ENCODE assay signal across 16 cellular contexts in the genomic region with DNA sequence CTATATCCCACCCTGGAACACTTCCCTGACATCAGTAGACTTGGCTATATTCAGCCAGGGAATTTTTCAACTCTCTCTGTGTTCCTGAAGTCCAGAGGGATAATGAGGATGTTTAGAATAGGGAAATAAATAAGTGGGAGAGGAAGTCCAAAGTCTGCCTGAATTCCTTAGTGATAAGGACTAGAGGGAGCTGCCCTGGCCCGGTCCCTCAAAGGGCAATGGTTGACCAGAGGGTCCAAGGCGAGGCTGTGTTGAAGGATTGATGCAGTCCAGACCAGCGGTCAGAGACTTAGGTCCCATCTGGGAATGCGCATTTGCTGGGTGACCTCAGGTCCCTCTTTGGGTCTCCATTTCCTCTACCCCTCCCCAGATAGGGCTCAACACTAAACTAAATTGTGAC.
"Had no signal": no experiment of that assay in that cellular context is flagged by ENCODE, and none has a peak within 500 bp of the region (broad histone marks: within the 10 kb centered on the region; RNA-seq: fewer than 3 reads in every experiment).

No MANE protein-coding gene starts in this region.

- H3K4me3 ChIP-seq: psoas muscle, testis, uterus had no signal

- H3K4me1 ChIP-seq: psoas muscle, testis, uterus had no signal

- H3K27me3 Mint-ChIP-seq: activated CD4-positive, alpha-beta T cell treated with anti-CD3 and anti-CD28 coated beads, Interleukin-2, amount 10 ng/mL, durations not matched to agents 7 days and 5 days; activated naive CD4-positive, alpha-beta T cell treated with anti-CD3 and anti-CD28 coated beads, Interleukin-2, amount 10 ng/mL, durations not matched to agents 7 days and 5 days had no signal

- H3K4me1 Mint-ChIP-seq: nephron had no signal

- H3K36me3 ChIP-seq: brain microvascular endothelial cell, uterus had no signal

- H3K9me3 Mint-ChIP-seq: activated B cell treated with CpG ODN at 0.5 μM for 24 hours; activated CD4-positive, alpha-beta T cell treated with anti-CD3 and anti-CD28 coated beads, Interleukin-2, amount 10 ng/mL, durations not matched to agents 7 days and 5 days; activated naive CD4-positive, alpha-beta T cell treated with anti-CD3 and anti-CD28 coated beads, Interleukin-2, amount 10 ng/mL, durations not matched to agents 7 days and 5 days; activated T-helper 2 cell treated with anti-CD3 and anti-CD28 coated beads, Interferon-gamma antibody, Interleukin-2, Interleukin-4, amounts not matched to agents 10 μg/mL and 5 μg/mL and 100 μg/mL, durations not matched to agents 14 hours and 24 hours and 36 hours; nephron had no signal

- DNase-seq: activated B cell treated with CpG ODN at 0.5 μM for 24 hours; activated CD4-positive, alpha-beta T cell treated with anti-CD3 and anti-CD28 coated beads, Interleukin-2, amount 10 ng/mL, durations not matched to agents 7 days and 5 days; activated CD8-positive, alpha-beta memory T cell treated with anti-CD3 and anti-CD28 coated beads for 24 hours; activated naive CD4-positive, alpha-beta T cell treated with anti-CD3 and anti-CD28 coated beads, Interleukin-2, amount 10 ng/mL, durations not matched to agents 7 days and 5 days; amygdala; brain microvascular endothelial cell; foreskin keratinocyte; occipital lobe; psoas muscle; SK-N-SH; stimulated activated CD4-positive, alpha-beta T cell treated with anti-CD3 and anti-CD28 coated beads, Interleukin-2, amount 100 ng/mL, for 48 hours; stimulated activated naive CD8-positive, alpha-beta T cell treated with anti-CD3 and anti-CD28 coated beads, Interleukin-15, Interleukin-2, amounts not matched to agents 100 U/mL and 50 U/mL, for 24 hours; testis; uterus had no signal

- H3K9me3 ChIP-seq: psoas muscle, SK-N-SH, testis, uterus had no signal

- H3K4me3 Mint-ChIP-seq: activated B cell treated with CpG ODN at 0.5 μM for 24 hours; activated CD4-positive, alpha-beta T cell treated with anti-CD3 and anti-CD28 coated beads, Interleukin-2, amount 10 ng/mL, durations not matched to agents 7 days and 5 days; activated naive CD4-positive, alpha-beta T cell treated with anti-CD3 and anti-CD28 coated beads, Interleukin-2, amount 10 ng/mL, durations not matched to agents 7 days and 5 days; nephron had no signal

- H3K27ac ChIP-seq: brain microvascular endothelial cell, foreskin keratinocyte, psoas muscle, testis, uterus had no signal

- H3K27ac Mint-ChIP-seq: activated B cell treated with CpG ODN at 0.5 μM for 24 hours; activated CD4-positive, alpha-beta T cell treated with anti-CD3 and anti-CD28 coated beads, Interleukin-2, amount 10 ng/mL, durations not matched to agents 7 days and 5 days; activated naive CD4-positive, alpha-beta T cell treated with anti-CD3 and anti-CD28 coated beads, Interleukin-2, amount 10 ng/mL, durations not matched to agents 7 days and 5 days; activated T-helper 2 cell treated with anti-CD3 and anti-CD28 coated beads, Interferon-gamma antibody, Interleukin-2, Interleukin-4, amounts not matched to agents 10 μg/mL and 5 μg/mL and 100 μg/mL, durations not matched to agents 14 hours and 24 hours and 36 hours; nephron had no signal

- H3K27me3 ChIP-seq: foreskin keratinocyte, testis, uterus had no signal

- ATAC-seq: foreskin keratinocyte; psoas muscle; stimulated activated naive CD8-positive, alpha-beta T cell treated with anti-CD3 and anti-CD28 coated beads, Interleukin-15, Interleukin-2, amounts not matched to agents 100 U/mL and 50 U/mL, for 24 hours had no signal
